ENCODE assay signal across 24 cellular contexts in genomic region chr10:133062635-133063034, GRCh38. TPM values are rescaled to one million over a fixed set of nuclear protein-coding genes. Genes with fewer than 3 reads are reported as not detected.
A peak's percentile ranks its signal among the peaks of the same experiment; 100 is the strongest.
DNase-seq lines count a peak whose midpoint lies in the region; ATAC-seq and TF ChIP-seq lines count a peak whose summit lies in the region.
"Had no signal": no experiment of that assay in that cellular context is flagged by ENCODE, and none has a peak within 500 bp of the region (broad histone marks: within the 10 kb centered on the region; RNA-seq: fewer than 3 reads in every experiment).

No MANE protein-coding gene starts in this region.

- H3K4me1 ChIP-seq in BLaER1 treated with 17β-estradiol and CSF1 and Interleukin-3, amounts not matched to agents 10 nM and 100 nM, result peaks cover 10 to 40% (median 32%) of the 10 kb centered on the region in 10 experiments
- no peaks in the 10 kb centered on the region for H3K4me1 ChIP-seq in gastroesophageal sphincter
- H3K4me1 ChIP-seq: A549 had no signal

- peaks cover 0 to 3% (median 0%) of the 10 kb centered on the region in 11 experiments; a peak in 1 of 22 replicates for H3K27me3 ChIP-seq in BLaER1 treated with 17β-estradiol and CSF1 and Interleukin-3, amounts not matched to agents 10 nM and 100 nM
- peaks cover 26% of the 10 kb centered on the region for H3K27me3 ChIP-seq in gastroesophageal sphincter

- no peak overlapping the region for H3K27ac ChIP-seq in BLaER1 treated with 17β-estradiol and CSF1 and Interleukin-3, amounts not matched to agents 10 nM and 100 nM
- no peak overlapping the region for H3K27ac ChIP-seq in gastroesophageal sphincter
- H3K27ac ChIP-seq: 22Rv1, A549 had no signal

- ATAC-seq in left lobe of liver, result peak; percentile 58
- ATAC-seq in gastroesophageal sphincter, result no peak
- no peak for ATAC-seq in HG03108 (IDR thresholded peaks at IDR 0.05; ENCODE audit: unreplicated experiment)
- ATAC-seq: A549, GM12878 had no signal

- TF ChIP-seq POLR2A in gastroesophageal sphincter (IDR thresholded peaks at IDR 0.05), result no peak

- peaks cover 0 to 8% (median 0%) of the 10 kb centered on the region in 11 experiments; a peak in 2 of 22 replicates for H3K9me3 ChIP-seq in BLaER1 treated with 17β-estradiol and CSF1 and Interleukin-3, amounts not matched to agents 10 nM and 100 nM (replicated peaks in 1 of 11)
- H3K9me3 ChIP-seq in gastroesophageal sphincter, result no peaks in the 10 kb centered on the region
- H3K9me3 ChIP-seq: A549 had no signal

- no peak overlapping the region for H3K4me3 ChIP-seq in BLaER1 treated with 17β-estradiol and CSF1 and Interleukin-3, amounts not matched to agents 10 nM and 100 nM
- no peak overlapping the region for H3K4me3 ChIP-seq in gastroesophageal sphincter
- H3K4me3 ChIP-seq: A549, GM12878 had no signal

- H3K9ac ChIP-seq in BLaER1 treated with 17β-estradiol and CSF1 and Interleukin-3, amounts not matched to agents 10 nM and 100 nM, result no peak overlapping the region

- no peak for TF ChIP-seq EP300 in gastroesophageal sphincter (IDR thresholded peaks at IDR 0.05)

- H3K4me2 ChIP-seq in BLaER1 treated with 17β-estradiol and CSF1 and Interleukin-3, amounts not matched to agents 10 nM and 100 nM, result peak overlapping the region in 9 of 11 experiments; percentile 6 to 45 (median 26); a peak in 15 of 22 replicates
- H3K4me2 ChIP-seq: A549 had no signal

- peaks cover 0 to 31% (median 9%) of the 10 kb centered on the region in 11 experiments; a peak in 15 of 22 replicates for H4K20me1 ChIP-seq in BLaER1 treated with 17β-estradiol and CSF1 and Interleukin-3, amounts not matched to agents 10 nM and 100 nM

- H3K36me3 ChIP-seq in BLaER1 treated with 17β-estradiol and CSF1 and Interleukin-3, amounts not matched to agents 10 nM and 100 nM, result no peaks in the 10 kb centered on the region
- H3K36me3 ChIP-seq in gastroesophageal sphincter, result no peaks in the 10 kb centered on the region

- TF ChIP-seq CTCF in gastroesophageal sphincter (IDR thresholded peaks at IDR 0.05), result no peak

- DNase-seq in DMS153 (lab: John Stamatoyannopoulos, UW) (peak; percentile 15), DMS153 treated with DMSO at 0.1 percent for 48 hours (lab: John Stamatoyannopoulos, UW; ENCODE audit: unreplicated experiment) (no peak), left lobe of liver (ENCODE audit: low spot score) (no peak)
- DNase-seq: AML-193; C1 segment of cervical spinal cord; CD4-positive, alpha-beta memory T cell; CD4-positive, CD25-positive, alpha-beta regulatory T cell; CD8-positive, alpha-beta memory T cell; COR-L47; DMS 273 treated with DMSO at 0.1 percent for 48 hours; DMS53; DMS79; DND-41; EL; GDM1 had no signal

- WGBS in gastroesophageal sphincter (ENCODE audit: low coverage in 1 of 2), 2 donors, result 64 to 73% methylated on average over 2 to 14 of the region's 23 CpGs

RNA-seq across cellular contexts. Expression of gene ADGRA1, which starts 25.1 kb away (rescaled TPM):
- 0.83 TPM for total RNA-seq in left lobe of liver
- total RNA-seq in gastroesophageal sphincter, result under 1 TPM in 1 of 4 donors, not detected in 3; 0.13 TPM
- total RNA-seq: B cell; CD4-positive, alpha-beta memory T cell; CD4-positive, CD25-positive, alpha-beta regulatory T cell; CD8-positive, alpha-beta memory T cell; Daoy; G401; GM12878 had no signal
